ENCODE assay signal across 13 cellular contexts in the genomic region with DNA sequence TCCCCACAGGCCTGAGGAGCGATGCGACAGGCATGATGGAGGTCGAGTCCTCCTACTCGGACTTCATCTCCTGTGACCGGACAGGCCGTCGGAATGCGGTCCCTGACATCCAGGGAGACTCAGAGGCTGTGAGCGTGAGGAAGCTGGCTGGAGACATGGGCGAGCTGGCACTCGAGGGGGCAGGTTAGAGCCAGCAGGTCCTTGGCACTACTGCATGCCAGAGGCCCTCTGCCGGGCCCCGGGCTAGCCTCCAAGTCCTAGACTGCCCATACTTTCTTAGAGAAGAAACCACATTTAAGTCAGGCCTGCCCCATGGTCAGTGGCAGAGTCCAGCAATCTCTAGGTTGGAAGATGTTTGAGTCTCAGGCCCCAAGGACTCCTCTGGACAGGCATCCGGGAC. TPM values are rescaled to one million over a fixed set of nuclear protein-coding genes. Genes with fewer than 3 reads are reported as not detected.
DNase-seq lines count a peak whose midpoint lies in the region; ATAC-seq and TF ChIP-seq lines count a peak whose summit lies in the region.
"Had no signal": no experiment of that assay in that cellular context is flagged by ENCODE, and none has a peak within 500 bp of the region (broad histone marks: within the 10 kb centered on the region; RNA-seq: fewer than 3 reads in every experiment).

No MANE protein-coding gene starts in this region.

- no peaks in the 10 kb centered on the region for H3K9me3 ChIP-seq in CD8-positive, alpha-beta T cell (ENCODE audit: low read length)
- H3K9me3 ChIP-seq in spleen: no peaks in the 10 kb centered on the region

- peak overlapping the region; percentile 2 for H3K4me3 ChIP-seq in CD8-positive, alpha-beta T cell (ENCODE audit: low read depth, low read length)
- H3K4me3 ChIP-seq in spleen: no peak overlapping the region
- H3K4me3 ChIP-seq: cardiac muscle cell, PC-9 had no signal

- H3K27ac Mint-ChIP-seq in CD8-positive, alpha-beta T cell: peak overlapping the region; percentile 98
- peak overlapping the region; percentile 64 for H3K27ac Mint-ChIP-seq in activated naive CD8-positive, alpha-beta T cell treated with anti-CD3 and anti-CD28 coated beads, Interleukin-2, amount 50 U/mL, for 24 hours
- peak overlapping the region in 2 of 7 donors; percentile 5 to 38 for H3K27ac Mint-ChIP-seq in CD14-positive monocyte

- H3K4me3 Mint-ChIP-seq in CD8-positive, alpha-beta T cell: no peak overlapping the region
- H3K4me3 Mint-ChIP-seq in activated naive CD8-positive, alpha-beta T cell treated with anti-CD3 and anti-CD28 coated beads, Interleukin-2, amount 50 U/mL, for 24 hours: no peak overlapping the region
- no peak overlapping the region for H3K4me3 Mint-ChIP-seq in CD14-positive monocyte
- H3K4me3 Mint-ChIP-seq: H9 had no signal

- TF ChIP-seq POLR2A in spleen (IDR thresholded peaks at IDR 0.05): no peak

- POLR2A ChIA-PET in CD8-positive, alpha-beta T cell (lab: Charles Lee): no interaction called here

- WGBS in spleen, 5 donors: 84 to 88% (median 86%) methylated on average over 14 of the region's 14 CpGs

- peaks cover 22% of the 10 kb centered on the region for H3K36me3 Mint-ChIP-seq in CD8-positive, alpha-beta T cell
- peaks cover 14% of the 10 kb centered on the region for H3K36me3 Mint-ChIP-seq in activated naive CD8-positive, alpha-beta T cell treated with anti-CD3 and anti-CD28 coated beads, Interleukin-2, amount 50 U/mL, for 24 hours (ENCODE audit: low read depth)
- H3K36me3 Mint-ChIP-seq in CD14-positive monocyte: peaks cover 32 to 33% of the 10 kb centered on the region in 2 donors

- peak overlapping the region; percentile 53 for H3K27ac ChIP-seq in CD8-positive, alpha-beta T cell (ENCODE audit: low read depth, low read length)
- peak overlapping the region in 4 of 8 donors; percentile 48 to 69 (median 54) for H3K27ac ChIP-seq in spleen
- H3K27ac ChIP-seq: cardiac muscle cell, parathyroid adenoma, PC-9 had no signal

- H3K27me3 Mint-ChIP-seq in CD8-positive, alpha-beta T cell (ENCODE audit: low read depth): no peaks in the 10 kb centered on the region
- H3K27me3 Mint-ChIP-seq in activated naive CD8-positive, alpha-beta T cell treated with anti-CD3 and anti-CD28 coated beads, Interleukin-2, amount 50 U/mL, for 24 hours: no peaks in the 10 kb centered on the region
- peaks cover 0 to 2% (median 0%) of the 10 kb centered on the region in 3 donors for H3K27me3 Mint-ChIP-seq in CD14-positive monocyte (ENCODE audit: low read depth in 3 of 3)

- TF ChIP-seq CTCF in CD8-positive, alpha-beta T cell (IDR thresholded peaks at IDR 0.05): no peak
- TF ChIP-seq CTCF in spleen (IDR thresholded peaks at IDR 0.05 in 8 of 11, conservative IDR thresholded peaks at IDR 0.05 in 3 of 11): no peak
- no peak for TF ChIP-seq CTCF in CD14-positive monocyte (IDR thresholded peaks at IDR 0.05)

- no peaks in the 10 kb centered on the region for H3K36me3 ChIP-seq in CD8-positive, alpha-beta T cell (ENCODE audit: insufficient read depth, low read length)
- H3K36me3 ChIP-seq in spleen: peaks cover 0 to 73% (median 48%) of the 10 kb centered on the region in 6 donors
- H3K36me3 ChIP-seq: cardiac muscle cell had no signal

- peaks cover 90% of the 10 kb centered on the region for H3K4me1 ChIP-seq in CD8-positive, alpha-beta T cell (ENCODE audit: insufficient read depth, low read length)
- peaks cover 17 to 77% (median 44%) of the 10 kb centered on the region in 6 donors for H3K4me1 ChIP-seq in spleen

- no peaks in the 10 kb centered on the region for H3K27me3 ChIP-seq in CD8-positive, alpha-beta T cell (ENCODE audit: insufficient read depth, low read length)
- no peaks in the 10 kb centered on the region for H3K27me3 ChIP-seq in spleen (replicated peaks in 1 of 7)
- H3K27me3 ChIP-seq: cardiac muscle cell had no signal

- no peak for DNase-seq in CD8-positive, alpha-beta T cell
- no peak for DNase-seq in activated naive CD8-positive, alpha-beta T cell treated with anti-CD3 and anti-CD28 coated beads, Interleukin-2, amount 50 U/mL, for 24 hours
- DNase-seq in hypothalamus (lab: John Stamatoyannopoulos, UW) (peak in 26 of 51 donors; percentile 14 to 73 (median 36)), spleen (peak; percentile 66), CD14-positive monocyte (ENCODE audit: low spot score) (no peak), A172 (ENCODE audit: low spot score) (no peak)
- DNase-seq: H9, Kasumi-1, PC-9 had no signal

- no peaks in the 10 kb centered on the region for H3K9me3 Mint-ChIP-seq in CD8-positive, alpha-beta T cell
- H3K9me3 Mint-ChIP-seq in activated naive CD8-positive, alpha-beta T cell treated with anti-CD3 and anti-CD28 coated beads, Interleukin-2, amount 50 U/mL, for 24 hours: no peaks in the 10 kb centered on the region
- peaks cover 0 to 5% (median 0%) of the 10 kb centered on the region in 7 donors for H3K9me3 Mint-ChIP-seq in CD14-positive monocyte
- H3K9me3 Mint-ChIP-seq: H9 had no signal

- H3K4me1 Mint-ChIP-seq in CD8-positive, alpha-beta T cell (ENCODE audit: low read depth): peaks cover 80% of the 10 kb centered on the region
- H3K4me1 Mint-ChIP-seq in activated naive CD8-positive, alpha-beta T cell treated with anti-CD3 and anti-CD28 coated beads, Interleukin-2, amount 50 U/mL, for 24 hours: peaks cover 72% of the 10 kb centered on the region
- peaks cover 21% of the 10 kb centered on the region for H3K4me1 Mint-ChIP-seq in CD14-positive monocyte

- CTCF ChIA-PET in CD8-positive, alpha-beta T cell (lab: Charles Lee): interaction anchor here (0.8 to 6.0 kb wide), 6 partner anchors 29 to 402 kb away, joined by 3 to 42 read pairs (median 4); no protein-coding TSS in a partner anchor

- intact Hi-C loops in CD8-positive, alpha-beta T cell (cut with DNase I, micrococcal nuclease): loop anchor here in 1 of 2 experiments (1.0 to 5.0 kb wide), 2 partner anchors 27 to 68 kb away; no protein-coding TSS in a partner anchor
- intact Hi-C loops in spleen (cut with DNase I; ENCODE audit: low total_unique reads) (loop anchor here (5.0 to 10.0 kb wide), 3 partner anchors 90 to 400 kb away; partner anchors contain the start of genes OSER1 and SERINC3), CD14-positive monocyte (cut with micrococcal nuclease) (loop anchor here in 1 of 2 donors (5.0 kb wide), 2 partner anchors 38 to 92 kb away; partner anchors contain the start of genes ADA and SERINC3)

- ATAC-seq in CD8-positive, alpha-beta T cell: no peak
- no peak for ATAC-seq in activated naive CD8-positive, alpha-beta T cell treated with anti-CD3 and anti-CD28 coated beads, Interleukin-2, amount 50 U/mL, for 24 hours
- no peak for ATAC-seq in HG02798 (IDR thresholded peaks at IDR 0.05; ENCODE audit: poor library complexity, unreplicated experiment)
- ATAC-seq in GM19467 (IDR thresholded peaks at IDR 0.05; ENCODE audit: unreplicated experiment): no peak

RNA-seq across cellular contexts. Expression of gene PKIG, which starts 32.1 kb away (rescaled TPM):
- 1 to 10 TPM; 4.7 to 5.8 TPM for total RNA-seq in CD8-positive, alpha-beta T cell
- total RNA-seq in spleen: 10 to 100 TPM; 37.5 to 82.6 (median 47.6) TPM
- 10 to 100 TPM; 64.6 to 82.1 (median 74.9) TPM for polyA plus RNA-seq in spleen
- under 1 TPM; 0.67 to 0.84 TPM for polyA plus RNA-seq in CD14-positive monocyte
- total RNA-seq in A172 (2014; rRNA removed; shearing (Covaris generic)): 139 and 149 TPM in 2 replicates

RNA-seq across cellular contexts. Expression of gene ADA, which starts 37.0 kb away (rescaled TPM):
- total RNA-seq in CD8-positive, alpha-beta T cell: 10 to 100 TPM; 27.9 to 30.2 TPM
- total RNA-seq in spleen: 10 to 100 TPM; 18.8 to 30.4 (median 21.0) TPM
- polyA plus RNA-seq in spleen: 10 to 100 TPM; 14.8 to 25.0 (median 24.1) TPM
- 10 to 100 TPM; 11.1 to 15.6 TPM for polyA plus RNA-seq in CD14-positive monocyte
- 5.3 and 8.0 TPM in 2 replicates for total RNA-seq in A172 (2014; rRNA removed; shearing (Covaris generic))

Comparison
In these comparisons a context has a peak if more than half of its experiments do, and no peak if none do; other contexts are left out.
1. DNase-seq: peak in hypothalamus (26 of 51) and spleen (single experiment); none in CD8-positive, alpha-beta T cell (0 of 7), activated naive CD8-positive, alpha-beta T cell treated with anti-CD3 and anti-CD28 coated beads, Interleukin-2, amount 50 U/mL, for 24 hours (single experiment), CD14-positive monocyte (single experiment) and A172 (single experiment).
2. RNA of gene PKIG, which starts 32.1 kb away (total RNA-seq): 139 to 149 TPM in A172 and 37.5 to 82.6 TPM in spleen; 4.7 to 5.8 TPM in CD8-positive, alpha-beta T cell; every median in the first group is over 4 times any median in the second.